Comparison of ENCODE assay signal across 24 cellular contexts in genomic region chr16:86062271-86062965, GRCh38.
A peak's percentile ranks its signal among the peaks of the same experiment; 100 is the strongest.
DNase-seq lines count a peak whose midpoint lies in the region; FAIRE-seq and TF ChIP-seq lines count a peak whose summit lies in the region.
"Had no signal": no experiment of that assay in that cellular context is flagged by ENCODE, and none has a peak within 500 bp of the region (broad histone marks: within the 10 kb centered on the region; RNA-seq: fewer than 3 reads in every experiment).

No MANE protein-coding gene starts in this region.

- no peaks in the 10 kb centered on the region for H3K9me3 ChIP-seq in BLaER1
- H3K9me3 ChIP-seq in kidney (ENCODE audit: control insufficient read depth in 1 of 2, low read length in 2 of 2): no peaks in the 10 kb centered on the region
- H3K9me3 ChIP-seq: BE2C, SJCRH30 had no signal

- DNase-seq in NCI-H2171 (lab: John Stamatoyannopoulos, UW) (peak; percentile 47), kidney (peak; percentile 67), posterior vena cava (ENCODE audit: low spot score) (peak; percentile 63), NCI-H226 (no peak), HuH-7 (ENCODE audit: low spot score) (no peak), NCI-H2227 treated with DMSO at 0.1 percent for 48 hours (lab: John Stamatoyannopoulos, UW) (no peak)
- DNase-seq: BE2C; CD4-positive, alpha-beta T cell; COR-L47; DMS 273 treated with DMSO at 0.1 percent for 48 hours; DND-41; H7; HFFc6; MM.1S; NCI-H1048; NCI-H1417 treated with DMSO at 0.1 percent for 48 hours; NCI-H187; NCI-H524; NCI-H774; NK-92 treated with Interleukin-12 subunit alpha and Interleukin-12 subunit beta, amount 100 ng/mL, for 24 hours had no signal

- H3K4me2 ChIP-seq in BLaER1: peak overlapping the region; percentile 78

- H3K9ac ChIP-seq in BLaER1 (no peak overlapping the region), kidney (ENCODE audit: low read length in 2 of 2) (no peak overlapping the region)

- H3K36me3 ChIP-seq in BLaER1 (no peaks in the 10 kb centered on the region), kidney (ENCODE audit: control insufficient read depth in 1 of 2, insufficient read depth in 2 of 2, low read length in 2 of 2) (no peaks in the 10 kb centered on the region)
- H3K36me3 ChIP-seq: BE2C, SJCRH30 had no signal

- H3K27me3 ChIP-seq in BLaER1: no peaks in the 10 kb centered on the region
- H3K27me3 ChIP-seq: BE2C, SJCRH30 had no signal

- intact Hi-C loops in kidney (cut with DNase I): no loop called here
- intact Hi-C loops in posterior vena cava (cut with DNase I): no loop called here

- H3K4me3 ChIP-seq in BLaER1: no peak overlapping the region
- no peak overlapping the region for H3K4me3 ChIP-seq in kidney (ENCODE audit: low read length in 2 of 2)
- H3K4me3 ChIP-seq: GM12878, SJCRH30 had no signal

- no peaks in the 10 kb centered on the region for H4K20me1 ChIP-seq in BLaER1

- peak overlapping the region; percentile 24; the same call in 1 of the 2 replicates for H3K27ac ChIP-seq in BLaER1
- no peak overlapping the region for H3K27ac ChIP-seq in kidney (ENCODE audit: low read depth in 2 of 2, low read length in 2 of 2)
- H3K27ac ChIP-seq: RWPE1, SJCRH30 had no signal

- H3K4me1 ChIP-seq in BLaER1: peaks cover 36% of the 10 kb centered on the region
- H3K4me1 ChIP-seq in kidney (ENCODE audit: control insufficient read depth in 1 of 2, insufficient read depth in 1 of 2, low read depth in 1 of 2, low read length in 2 of 2): no peaks in the 10 kb centered on the region
- H3K4me1 ChIP-seq: BE2C had no signal

- no peak for TF ChIP-seq CTCF in kidney (IDR thresholded peaks at IDR 0.05; ENCODE audit: borderline replicate concordance, extremely low read depth, insufficient read depth)

- FAIRE-seq in kidney (lab: Jason Lieb, UNC): no peak
- FAIRE-seq: GM12878 had no signal

Comparison
In these comparisons a context has a peak if more than half of its experiments do, and no peak if none do; other contexts are left out.
1. DNase-seq: peak in NCI-H2171 (single experiment), kidney (single experiment) and posterior vena cava (single experiment); none in NCI-H226 (single experiment), HuH-7 (single experiment) and NCI-H2227 treated with DMSO at 0.1 percent for 48 hours (single experiment).